Comparison of ENCODE assay signal across 8 cellular contexts in the genomic region with DNA sequence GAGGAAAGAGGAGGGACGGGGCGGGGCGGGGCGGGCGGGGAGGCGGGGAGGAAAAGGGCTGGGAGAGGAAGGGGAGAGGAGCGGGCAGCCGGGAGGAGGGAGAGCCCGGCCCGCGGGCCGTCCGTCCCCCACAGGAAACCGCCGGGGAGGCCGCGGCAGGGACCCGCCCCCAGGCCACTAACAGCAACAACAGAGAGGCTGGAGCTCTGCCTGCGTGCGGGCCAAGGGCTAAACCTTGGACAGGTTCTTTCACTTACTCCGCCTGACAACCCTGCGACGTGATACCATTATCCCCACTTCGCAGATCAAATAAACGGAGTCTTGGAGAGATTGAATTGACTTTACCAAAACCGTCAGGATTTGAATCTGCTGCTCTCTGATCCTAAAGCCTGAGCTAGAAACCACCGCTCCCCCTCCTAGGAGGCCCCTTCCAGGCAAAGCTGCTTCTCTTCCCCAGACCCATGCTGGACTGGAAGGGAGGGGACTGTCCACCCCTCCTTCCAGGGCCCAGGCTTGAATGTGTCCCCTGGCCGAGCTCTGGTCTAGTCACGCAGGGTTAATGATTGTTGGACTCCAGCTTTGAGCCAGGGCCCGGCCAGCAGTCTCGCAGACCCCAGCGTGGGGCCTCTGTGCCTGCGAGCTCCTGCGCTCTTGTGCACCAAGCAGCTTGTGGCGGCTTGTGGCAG. TPM values are rescaled to one million over a fixed set of nuclear protein-coding genes. Genes with fewer than 3 reads are reported as not detected.
DNase-seq lines count a peak whose midpoint lies in the region; ATAC-seq and TF ChIP-seq lines count a peak whose summit lies in the region.

A gene with protein sequence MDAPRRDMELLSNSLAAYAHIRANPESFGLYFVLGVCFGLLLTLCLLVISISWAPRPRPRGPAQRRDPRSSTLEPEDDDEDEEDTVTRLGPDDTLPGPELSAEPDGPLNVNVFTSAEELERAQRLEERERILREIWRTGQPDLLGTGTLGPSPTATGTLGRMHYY (minus strand): TSS at position 10 of the 686 bp plus-strand sequence. CDS start 608 bp downstream, outside the sequence.

- DNase-seq in AG08395 (ENCODE audit: low spot score) (peak; percentile 86), GM13977 (ENCODE audit: low spot score) (peak; percentile 74), NCI-H2227 treated with DMSO at 0.1 percent for 48 hours (lab: John Stamatoyannopoulos, UW) (peak; percentile 66), fibroblast of mammary gland (ENCODE audit: low read depth) (peak; percentile 71), naive B cell (peak; percentile 7), uterus (peak; percentile 83 to 85)
- DNase-seq in activated T-cell treated with anti-CD3 and anti-CD28 coated beads, Interleukin-2, amount 50 U/mL, for 24 hours: peak; percentile 59

- H3K9me3 ChIP-seq in uterus: no peaks in the 10 kb centered on the region

- ATAC-seq in naive B cell (ENCODE audit: low read depth in 2 of 2): peak; percentile 17 to 27
- no peak for ATAC-seq in HG03460 (IDR thresholded peaks at IDR 0.05; ENCODE audit: unreplicated experiment)

- in situ Hi-C loops in GM13977 (cut with MboI; ENCODE audit: low pct_unique_long_range_greater_than_20kb, low sequenced_read_pairs, unreplicated experiment): no loop called here

- H3K27me3 Mint-ChIP-seq in activated T-cell treated with anti-CD3 and anti-CD28 coated beads, Interleukin-2, amount 50 U/mL, for 24 hours: peaks cover 16% of the 10 kb centered on the region
- peaks cover 14 to 33% (median 22%) of the 10 kb centered on the region in 3 donors for H3K27me3 Mint-ChIP-seq in naive B cell

- TF ChIP-seq POLR2A in uterus (IDR thresholded peaks at IDR 0.05): peak in 1 of 2 donors; percentile 24

- no peaks in the 10 kb centered on the region for H3K36me3 ChIP-seq in uterus

- no peaks in the 10 kb centered on the region for H3K36me3 Mint-ChIP-seq in activated T-cell treated with anti-CD3 and anti-CD28 coated beads, Interleukin-2, amount 50 U/mL, for 24 hours (ENCODE audit: low read depth)
- H3K36me3 Mint-ChIP-seq in naive B cell: no peaks in the 10 kb centered on the region

- H3K4me1 ChIP-seq in uterus: peaks cover 8 to 12% of the 10 kb centered on the region in 2 donors

- H3K27ac Mint-ChIP-seq in activated T-cell treated with anti-CD3 and anti-CD28 coated beads, Interleukin-2, amount 50 U/mL, for 24 hours: peak within 1 kb of the TSS; percentile 40
- H3K27ac Mint-ChIP-seq in naive B cell: peak within 1 kb of the TSS in 5 of 6 donors; percentile 25 to 75 (median 67)

- no peaks in the 10 kb centered on the region for H3K9me3 Mint-ChIP-seq in activated T-cell treated with anti-CD3 and anti-CD28 coated beads, Interleukin-2, amount 50 U/mL, for 24 hours
- H3K9me3 Mint-ChIP-seq in naive B cell: no peaks in the 10 kb centered on the region

- intact Hi-C loops in uterus (cut with DNase I; ENCODE audit: low total_unique reads): no loop called here

- no peaks in the 10 kb centered on the region for H3K27me3 ChIP-seq in uterus

- H3K4me3 Mint-ChIP-seq in activated T-cell treated with anti-CD3 and anti-CD28 coated beads, Interleukin-2, amount 50 U/mL, for 24 hours: peak within 1 kb of the TSS; percentile 75
- peak within 1 kb of the TSS; percentile 74 to 90 (median 86) for H3K4me3 Mint-ChIP-seq in naive B cell

- peaks cover 26% of the 10 kb centered on the region for H3K4me1 Mint-ChIP-seq in activated T-cell treated with anti-CD3 and anti-CD28 coated beads, Interleukin-2, amount 50 U/mL, for 24 hours (ENCODE audit: low read depth)
- H3K4me1 Mint-ChIP-seq in naive B cell: peaks cover 23 to 34% (median 24%) of the 10 kb centered on the region in 3 donors

- H3K27ac ChIP-seq in uterus: peak within 1 kb of the TSS; percentile 94 to 97

- H3K4me3 ChIP-seq in fibroblast of mammary gland (ENCODE audit: control insufficient read depth, low read depth, low read length) (peak within 1 kb of the TSS; percentile 72), uterus (peak within 1 kb of the TSS; percentile 68 to 72)

- no peak for TF ChIP-seq CTCF in GM13977 (IDR thresholded peaks at IDR 0.05; ENCODE audit: extremely low read depth, insufficient read depth, missing control alignments)
- no peak for TF ChIP-seq CTCF in fibroblast of mammary gland (conservative IDR thresholded peaks at IDR 0.05; ENCODE audit: control insufficient read depth, insufficient read depth, low read depth, low read length)
- TF ChIP-seq CTCF in uterus (IDR thresholded peaks at IDR 0.05): no peak

RNA-seq across cellular contexts. Expression of the gene that starts here (rescaled TPM):
- 1 to 10 TPM in 1 of 6 donors, under 1 TPM in 3, not detected in 2; 0.52 to 1.3 (median 0.74) TPM for polyA plus RNA-seq in naive B cell (ENCODE audit: low read depth in 6 of 6)
- total RNA-seq in uterus: 100 to 1,000 TPM in 1 of 4 donors, 10 to 100 TPM in 3; 20.9 to 122 (median 62.4) TPM

Comparison
In these comparisons a context has a peak if more than half of its experiments do, and no peak if none do; other contexts are left out.
1. DNase-seq: peak in every context shown above with its lines; median percentile 86 in AG08395; 84 in uterus; 74 in GM13977; 71 in fibroblast of mammary gland; 66 in NCI-H2227 treated with DMSO at 0.1 percent for 48 hours; 59 in activated T-cell treated with anti-CD3 and anti-CD28 coated beads, Interleukin-2, amount 50 U/mL, for 24 hours; 7 in naive B cell.